Comparison of ENCODE assay signal across 10 cellular contexts in the genomic region with DNA sequence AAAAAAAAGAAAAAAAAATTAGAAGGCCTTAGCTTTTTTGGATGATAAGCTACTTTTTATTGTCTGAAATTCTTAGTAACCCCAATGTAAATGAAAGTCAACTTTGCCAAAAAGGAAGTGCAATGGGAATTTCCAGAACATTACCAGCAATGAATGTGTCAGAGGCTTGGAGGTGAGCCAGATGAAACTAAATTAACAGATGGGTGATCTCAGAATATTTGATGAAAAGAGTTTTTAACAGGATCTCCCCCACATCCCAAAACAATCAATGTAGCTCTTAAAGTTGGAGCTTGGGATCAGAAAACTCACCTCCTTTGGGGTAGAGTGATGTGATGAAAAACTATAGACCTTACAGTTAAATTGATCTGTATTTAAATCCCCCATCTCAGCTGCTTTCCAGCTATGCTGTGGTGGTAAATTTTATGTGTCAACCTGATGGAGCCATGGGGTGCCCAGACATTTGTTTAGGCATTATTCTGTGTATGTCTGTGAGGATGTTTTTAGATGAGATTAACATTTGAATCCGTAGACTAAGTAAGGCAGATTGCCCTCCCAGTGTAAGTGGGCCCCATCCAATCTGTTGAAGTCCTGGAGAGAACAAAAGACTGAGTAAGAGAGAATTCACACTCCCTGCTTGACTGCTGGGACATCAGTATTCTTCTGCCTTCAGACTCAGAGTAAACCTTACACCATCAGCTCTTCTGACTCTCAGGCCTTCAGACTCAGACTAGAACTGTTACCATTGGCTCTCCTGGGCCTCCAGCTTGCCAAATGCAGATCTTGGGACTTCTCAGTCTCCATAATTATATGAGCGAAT.
DNase-seq lines count a peak whose midpoint lies in the region; ATAC-seq and TF ChIP-seq lines count a peak whose summit lies in the region.
"Had no signal": no experiment of that assay in that cellular context is flagged by ENCODE, and none has a peak within 500 bp of the region (broad histone marks: within the 10 kb centered on the region; RNA-seq: fewer than 3 reads in every experiment).

No MANE protein-coding gene starts in this region.

- H3K4me1 ChIP-seq in aorta (ENCODE audit: control insufficient read depth in 1 of 2, insufficient read depth in 2 of 2, low read length in 2 of 2), result peaks cover 0 to 4% of the 10 kb centered on the region in 2 donors

- no peaks in the 10 kb centered on the region for H3K27me3 Mint-ChIP-seq in natural killer cell treated with Interleukin-12 subunit alpha and Interleukin-12 subunit beta and Interleukin-15 and Interleukin-18, amount 100 ng/mL, for 72 hours
- no peaks in the 10 kb centered on the region for H3K27me3 Mint-ChIP-seq in natural killer cell (ENCODE audit: low read depth in 2 of 2)
- peaks cover 6% of the 10 kb centered on the region for H3K27me3 Mint-ChIP-seq in activated naive CD8-positive, alpha-beta T cell treated with anti-CD3 and anti-CD28 coated beads for 36 hours

- no peaks in the 10 kb centered on the region for H3K9me3 ChIP-seq in aorta (ENCODE audit: control insufficient read depth, low read length)

- WGBS in aorta, 2 donors, result 6 to 9% methylated on average over 2 of the region's 2 CpGs

- peak overlapping the region; percentile 8 for H3K4me3 Mint-ChIP-seq in natural killer cell treated with Interleukin-12 subunit alpha and Interleukin-12 subunit beta and Interleukin-15 and Interleukin-18, amount 100 ng/mL, for 72 hours
- H3K4me3 Mint-ChIP-seq in natural killer cell, result no peak overlapping the region
- H3K4me3 Mint-ChIP-seq in activated naive CD8-positive, alpha-beta T cell treated with anti-CD3 and anti-CD28 coated beads for 36 hours, result no peak overlapping the region
- H3K4me3 Mint-ChIP-seq: memory B cell had no signal

- no peak for TF ChIP-seq CTCF in natural killer cell (IDR thresholded peaks at IDR 0.05)

- peaks cover 4% of the 10 kb centered on the region for H3K9me3 Mint-ChIP-seq in natural killer cell treated with Interleukin-12 subunit alpha and Interleukin-12 subunit beta and Interleukin-15 and Interleukin-18, amount 100 ng/mL, for 72 hours
- H3K9me3 Mint-ChIP-seq in natural killer cell, result peaks cover 4% of the 10 kb centered on the region in 2 donors
- H3K9me3 Mint-ChIP-seq in activated naive CD8-positive, alpha-beta T cell treated with anti-CD3 and anti-CD28 coated beads for 36 hours, result peaks cover 8% of the 10 kb centered on the region

- peak in 1 of 2 donors; percentile 62 for ATAC-seq in natural killer cell treated with Interleukin-12 subunit alpha and Interleukin-12 subunit beta and Interleukin-15 and Interleukin-18, amount 100 ng/mL, for 72 hours
- ATAC-seq in natural killer cell (no peak), aorta (ENCODE audit: low FRiP score) (peak; percentile 72), HG02588 (IDR thresholded peaks at IDR 0.05; ENCODE audit: unreplicated experiment) (no peak)

- intact Hi-C loops in natural killer cell (cut with micrococcal nuclease), result no loop called here
- intact Hi-C loops in aorta (cut with DNase I), result no loop called here

- no peaks in the 10 kb centered on the region for H3K36me3 ChIP-seq in aorta (ENCODE audit: control insufficient read depth in 1 of 2, insufficient read depth in 2 of 2, low read length in 1 of 2)

- peak overlapping the region; percentile 57 to 83 for H3K27ac Mint-ChIP-seq in natural killer cell treated with Interleukin-12 subunit alpha and Interleukin-12 subunit beta and Interleukin-15 and Interleukin-18, amount 100 ng/mL, for 72 hours
- no peak overlapping the region for H3K27ac Mint-ChIP-seq in natural killer cell
- peak overlapping the region; percentile 55 for H3K27ac Mint-ChIP-seq in activated naive CD8-positive, alpha-beta T cell treated with anti-CD3 and anti-CD28 coated beads for 36 hours
- H3K27ac Mint-ChIP-seq: memory B cell had no signal

- peaks cover 20 to 23% of the 10 kb centered on the region in 2 donors for H3K4me1 Mint-ChIP-seq in natural killer cell treated with Interleukin-12 subunit alpha and Interleukin-12 subunit beta and Interleukin-15 and Interleukin-18, amount 100 ng/mL, for 72 hours (ENCODE audit: low read depth in 2 of 2)
- peaks cover 8 to 12% of the 10 kb centered on the region in 2 donors for H3K4me1 Mint-ChIP-seq in natural killer cell
- H3K4me1 Mint-ChIP-seq in activated naive CD8-positive, alpha-beta T cell treated with anti-CD3 and anti-CD28 coated beads for 36 hours, result peaks cover 9% of the 10 kb centered on the region
- H3K4me1 Mint-ChIP-seq: memory B cell had no signal

- no peak for DNase-seq in natural killer cell treated with Interleukin-12 subunit alpha and Interleukin-12 subunit beta and Interleukin-15 and Interleukin-18, amount 100 ng/mL, for 72 hours (ENCODE audit: low spot score)
- DNase-seq in natural killer cell (no peak), iPS-NIHi11 (ENCODE audit: low spot score) (peak; percentile 62), aorta (no peak), T1000 (lab: John Stamatoyannopoulos, UW) (no peak), pons (ENCODE audit: low spot score) (no peak)
- no peak for DNase-seq in activated naive CD8-positive, alpha-beta T cell treated with anti-CD3 and anti-CD28 coated beads for 36 hours
- DNase-seq: DND-41 had no signal

- H3K27ac ChIP-seq in aorta (ENCODE audit: low read depth in 1 of 2, low read length in 2 of 2), result peak overlapping the region in 1 of 2 donors; percentile 40

- peaks cover 8% of the 10 kb centered on the region for H3K36me3 Mint-ChIP-seq in natural killer cell treated with Interleukin-12 subunit alpha and Interleukin-12 subunit beta and Interleukin-15 and Interleukin-18, amount 100 ng/mL, for 72 hours
- peaks cover 11% of the 10 kb centered on the region for H3K36me3 Mint-ChIP-seq in natural killer cell
- peaks cover 4% of the 10 kb centered on the region for H3K36me3 Mint-ChIP-seq in activated naive CD8-positive, alpha-beta T cell treated with anti-CD3 and anti-CD28 coated beads for 36 hours
- H3K36me3 Mint-ChIP-seq: memory B cell had no signal

- no peaks in the 10 kb centered on the region for H3K27me3 ChIP-seq in aorta (ENCODE audit: control insufficient read depth in 1 of 2, insufficient read depth in 2 of 2, low read length in 1 of 2)

- H3K4me3 ChIP-seq in aorta (ENCODE audit: low read length in 2 of 2), result no peak overlapping the region

Comparison
In these comparisons a context has a peak if more than half of its experiments do, and no peak if none do; other contexts are left out.
1. H3K27ac Mint-ChIP-seq: peak in natural killer cell treated with Interleukin-12 subunit alpha and Interleukin-12 subunit beta and Interleukin-15 and Interleukin-18, amount 100 ng/mL, for 72 hours (2 of 2) and activated naive CD8-positive, alpha-beta T cell treated with anti-CD3 and anti-CD28 coated beads for 36 hours (single experiment); none in natural killer cell (0 of 2).